In the genomic region with DNA sequence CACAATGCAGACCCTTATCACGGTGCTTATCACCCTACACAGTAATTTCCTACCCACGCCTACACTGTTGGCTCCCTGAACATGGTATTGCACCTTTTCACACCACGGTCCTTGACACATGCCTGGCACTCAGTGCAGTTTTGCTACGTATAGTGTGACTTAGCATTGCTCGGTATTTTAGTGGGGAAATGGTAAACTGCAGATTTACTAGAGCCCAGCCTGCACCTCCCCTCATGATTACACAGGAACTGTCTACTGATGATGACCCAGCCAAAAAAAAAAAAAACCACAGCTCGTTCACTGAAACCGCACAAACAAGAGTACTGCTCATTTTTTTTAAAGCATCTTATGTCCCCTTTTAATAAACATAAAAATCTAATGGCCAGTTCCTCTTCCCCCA, we compare ENCODE assay signal across 12 cellular contexts.
DNase-seq lines count a peak whose midpoint lies in the region; ATAC-seq and TF ChIP-seq lines count a peak whose summit lies in the region.
"Had no signal": no experiment of that assay in that cellular context is flagged by ENCODE, and none has a peak within 500 bp of the region (broad histone marks: within the 10 kb centered on the region; RNA-seq: fewer than 3 reads in every experiment).

No MANE protein-coding gene starts in this region.

- no peaks in the 10 kb centered on the region for H3K9me3 ChIP-seq in SU-DHL-6 (ENCODE audit: insufficient read depth, low read length)
- H3K9me3 ChIP-seq: stomach had no signal

- H3K27ac ChIP-seq in SU-DHL-6 (ENCODE audit: low read depth, low read length): peak overlapping the region; percentile 23; the same call in 1 of the 2 replicates
- H3K27ac ChIP-seq: epithelial cell of prostate, stomach had no signal

- peaks cover 4% of the 10 kb centered on the region; the same call in 1 of the 2 replicates for H3K36me3 ChIP-seq in SU-DHL-6 (ENCODE audit: low read length)

- peak overlapping the region; percentile 81 for H3K27ac Mint-ChIP-seq in activated CD8-positive, alpha-beta memory T cell treated with anti-CD3 and anti-CD28 coated beads, Interleukin-2, amount 10 ng/mL, durations not matched to agents 7 days and 5 days
- peak overlapping the region; percentile 69 for H3K27ac Mint-ChIP-seq in activated naive CD8-positive, alpha-beta T cell treated with anti-CD3 and anti-CD28 coated beads, Interleukin-2, amount 50 U/mL, for 24 hours
- H3K27ac Mint-ChIP-seq: GM23338 had no signal

- H3K79me2 ChIP-seq in SU-DHL-6 (ENCODE audit: insufficient read depth, low read length): peaks cover 25% of the 10 kb centered on the region

- H3K4me1 Mint-ChIP-seq in activated CD8-positive, alpha-beta memory T cell treated with anti-CD3 and anti-CD28 coated beads, Interleukin-2, amount 10 ng/mL, durations not matched to agents 7 days and 5 days: peaks cover 45% of the 10 kb centered on the region
- H3K4me1 Mint-ChIP-seq in activated naive CD8-positive, alpha-beta T cell treated with anti-CD3 and anti-CD28 coated beads, Interleukin-2, amount 50 U/mL, for 24 hours: peaks cover 46% of the 10 kb centered on the region

- H3K9me2 ChIP-seq in SU-DHL-6 (replicated peaks; ENCODE audit: insufficient read depth, low read length): no peaks in the 10 kb centered on the region

- H3K4me3 Mint-ChIP-seq in activated CD8-positive, alpha-beta memory T cell treated with anti-CD3 and anti-CD28 coated beads, Interleukin-2, amount 10 ng/mL, durations not matched to agents 7 days and 5 days: peak overlapping the region; percentile 64
- peak overlapping the region; percentile 94 for H3K4me3 Mint-ChIP-seq in activated naive CD8-positive, alpha-beta T cell treated with anti-CD3 and anti-CD28 coated beads, Interleukin-2, amount 50 U/mL, for 24 hours

- no peaks in the 10 kb centered on the region for H3K9me3 Mint-ChIP-seq in activated CD8-positive, alpha-beta memory T cell treated with anti-CD3 and anti-CD28 coated beads, Interleukin-2, amount 10 ng/mL, durations not matched to agents 7 days and 5 days (ENCODE audit: low read depth)
- H3K9me3 Mint-ChIP-seq in activated naive CD8-positive, alpha-beta T cell treated with anti-CD3 and anti-CD28 coated beads, Interleukin-2, amount 50 U/mL, for 24 hours: no peaks in the 10 kb centered on the region
- H3K9me3 Mint-ChIP-seq: GM23338 had no signal

- H2AFZ ChIP-seq in SU-DHL-6 (ENCODE audit: low read depth, low read length, severe bottlenecking): no peak overlapping the region
- H2AFZ ChIP-seq: GM23338 had no signal

- H3K27me3 ChIP-seq in SU-DHL-6 (ENCODE audit: low read length): no peaks in the 10 kb centered on the region
- H3K27me3 ChIP-seq: stomach had no signal

- H3K9ac ChIP-seq in SU-DHL-6 (ENCODE audit: low read length): no peak overlapping the region

- peaks cover 51% of the 10 kb centered on the region for H3K36me3 Mint-ChIP-seq in activated CD8-positive, alpha-beta memory T cell treated with anti-CD3 and anti-CD28 coated beads, Interleukin-2, amount 10 ng/mL, durations not matched to agents 7 days and 5 days
- H3K36me3 Mint-ChIP-seq in activated naive CD8-positive, alpha-beta T cell treated with anti-CD3 and anti-CD28 coated beads, Interleukin-2, amount 50 U/mL, for 24 hours (ENCODE audit: low read depth): peaks cover 43% of the 10 kb centered on the region

- peaks cover 7% of the 10 kb centered on the region; the same call in 1 of the 2 replicates for H4K20me1 ChIP-seq in SU-DHL-6 (ENCODE audit: low read depth, low read length)

- peaks cover 5% of the 10 kb centered on the region for H3K27me3 Mint-ChIP-seq in activated CD8-positive, alpha-beta memory T cell treated with anti-CD3 and anti-CD28 coated beads, Interleukin-2, amount 10 ng/mL, durations not matched to agents 7 days and 5 days
- H3K27me3 Mint-ChIP-seq in activated naive CD8-positive, alpha-beta T cell treated with anti-CD3 and anti-CD28 coated beads, Interleukin-2, amount 50 U/mL, for 24 hours: peaks cover 2% of the 10 kb centered on the region

- DNase-seq in activated CD8-positive, alpha-beta memory T cell treated with anti-CD3 and anti-CD28 coated beads, Interleukin-2, amount 10 ng/mL, durations not matched to agents 7 days and 5 days: peak; percentile 68
- no peak for DNase-seq in activated CD8-positive, alpha-beta memory T cell treated with anti-CD3 and anti-CD28 coated beads for 24 hours
- peak; percentile 29 for DNase-seq in activated naive CD8-positive, alpha-beta T cell treated with anti-CD3 and anti-CD28 coated beads, Interleukin-2, amount 50 U/mL, for 24 hours
- peak; percentile 68 for DNase-seq in stimulated activated CD8-positive, alpha-beta memory T cell treated with anti-CD3 and anti-CD28 coated beads, Interleukin-4, amount 100 ng/mL, for 48 hours
- DNase-seq in NCI-H82 treated with DMSO at 0.1 percent for 48 hours (lab: John Stamatoyannopoulos, UW; ENCODE audit: unreplicated experiment): no peak
- no peak for DNase-seq in NCI-H524 treated with DMSO at 0.1 percent for 48 hours (lab: John Stamatoyannopoulos, UW)
- DNase-seq: midbrain, stomach had no signal

- peaks cover 18% of the 10 kb centered on the region for H3F3A ChIP-seq in SU-DHL-6 (ENCODE audit: insufficient read depth)

- H3K4me2 ChIP-seq in SU-DHL-6 (ENCODE audit: low read depth, low read length, poor library complexity, severe bottlenecking): peak overlapping the region; percentile 88
- H3K4me2 ChIP-seq: GM23338 had no signal

- peak; percentile 32 for ATAC-seq in activated CD8-positive, alpha-beta memory T cell treated with anti-CD3 and anti-CD28 coated beads, Interleukin-2, amount 10 ng/mL, durations not matched to agents 7 days and 5 days
- peak; percentile 39 for ATAC-seq in activated naive CD8-positive, alpha-beta T cell treated with anti-CD3 and anti-CD28 coated beads, Interleukin-2, amount 50 U/mL, for 24 hours
- no peak for ATAC-seq in GM21360 (IDR thresholded peaks at IDR 0.05; ENCODE audit: unreplicated experiment)
- ATAC-seq: GM23338 had no signal

- H3K4me3 ChIP-seq in SU-DHL-6 (ENCODE audit: insufficient read depth, low read length, poor library complexity, severe bottlenecking): no peak overlapping the region
- H3K4me3 ChIP-seq: GM23338, stomach had no signal

- TF ChIP-seq CTCF in SU-DHL-6 (IDR thresholded peaks at IDR 0.05; ENCODE audit: insufficient read depth, low read length, poor library complexity, severe bottlenecking): no peak

- CTCF ChIA-PET in activated CD8-positive, alpha-beta memory T cell treated with anti-CD3 and anti-CD28 coated beads, Interleukin-2, amount 10 ng/mL, durations not matched to agents 7 days and 5 days (lab: Charles Lee): interaction anchor here (0.7 to 1.4 kb wide), 5 partner anchors 16 to 311 kb away, joined by 3 to 5 read pairs (median 4); no protein-coding TSS in a partner anchor

Comparison
In these comparisons a context has a peak if more than half of its experiments do, and no peak if none do; other contexts are left out.
1. DNase-seq: peak in activated CD8-positive, alpha-beta memory T cell treated with anti-CD3 and anti-CD28 coated beads, Interleukin-2, amount 10 ng/mL, durations not matched to agents 7 days and 5 days (single experiment), activated naive CD8-positive, alpha-beta T cell treated with anti-CD3 and anti-CD28 coated beads, Interleukin-2, amount 50 U/mL, for 24 hours (single experiment) and stimulated activated CD8-positive, alpha-beta memory T cell treated with anti-CD3 and anti-CD28 coated beads, Interleukin-4, amount 100 ng/mL, for 48 hours (single experiment); none in activated CD8-positive, alpha-beta memory T cell treated with anti-CD3 and anti-CD28 coated beads for 24 hours (single experiment), NCI-H82 treated with DMSO at 0.1 percent for 48 hours (single experiment) and NCI-H524 treated with DMSO at 0.1 percent for 48 hours (single experiment).